Comparison of ENCODE assay signal across 2 cellular contexts in the genomic region with DNA sequence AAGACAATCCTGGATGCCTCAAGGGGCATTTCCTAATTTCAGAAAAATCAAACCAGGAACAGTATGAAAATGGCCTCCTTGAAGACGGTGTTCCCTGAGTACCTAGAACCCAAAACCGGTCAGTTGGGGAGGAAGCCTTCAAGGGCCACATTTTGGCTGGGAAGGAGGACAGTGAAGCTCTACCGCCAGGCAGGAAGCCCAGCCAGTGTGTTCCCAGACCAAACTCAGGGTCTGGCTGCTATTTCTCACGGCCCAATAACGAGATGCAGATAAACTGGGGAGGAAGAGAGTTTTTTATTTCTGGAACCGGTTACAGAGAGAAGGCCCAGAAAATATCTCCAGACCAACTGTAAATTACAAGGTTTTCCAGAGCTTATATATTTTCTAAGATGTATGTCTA.
TF ChIP-seq lines count a peak whose summit lies in the region.

No MANE protein-coding gene starts in this region.

TF ChIP-seq in HepG2, 621 proteins besides CTCF, POLR2A, EP300 and RAD21 (continued from another document):
- TF ChIP-seq ZBTB2 (CRISPR knock-in tag; IDR thresholded peaks at IDR 0.05; ENCODE audit: low read depth): no peak
- no peak for TF ChIP-seq ZNF275 (CRISPR knock-in tag; IDR thresholded peaks at IDR 0.05; ENCODE audit: borderline replicate concordance)
- TF ChIP-seq STAT6 (CRISPR knock-in tag; IDR thresholded peaks at IDR 0.05; ENCODE audit: borderline replicate concordance): no peak
- no peak for TF ChIP-seq RARG (CRISPR knock-in tag; IDR thresholded peaks at IDR 0.05; ENCODE audit: low read depth)
- TF ChIP-seq, protein P1, sequence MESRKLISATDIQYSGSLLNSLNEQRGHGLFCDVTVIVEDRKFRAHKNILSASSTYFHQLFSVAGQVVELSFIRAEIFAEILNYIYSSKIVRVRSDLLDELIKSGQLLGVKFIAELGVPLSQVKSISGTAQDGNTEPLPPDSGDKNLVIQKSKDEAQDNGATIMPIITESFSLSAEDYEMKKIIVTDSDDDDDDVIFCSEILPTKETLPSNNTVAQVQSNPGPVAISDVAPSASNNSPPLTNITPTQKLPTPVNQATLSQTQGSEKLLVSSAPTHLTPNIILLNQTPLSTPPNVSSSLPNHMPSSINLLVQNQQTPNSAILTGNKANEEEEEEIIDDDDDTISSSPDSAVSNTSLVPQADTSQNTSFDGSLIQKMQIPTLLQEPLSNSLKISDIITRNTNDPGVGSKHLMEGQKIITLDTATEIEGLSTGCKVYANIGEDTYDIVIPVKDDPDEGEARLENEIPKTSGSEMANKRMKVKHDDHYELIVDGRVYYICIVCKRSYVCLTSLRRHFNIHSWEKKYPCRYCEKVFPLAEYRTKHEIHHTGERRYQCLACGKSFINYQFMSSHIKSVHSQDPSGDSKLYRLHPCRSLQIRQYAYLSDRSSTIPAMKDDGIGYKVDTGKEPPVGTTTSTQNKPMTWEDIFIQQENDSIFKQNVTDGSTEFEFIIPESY (CRISPR knock-in tag; IDR thresholded peaks at IDR 0.05): no peak

TF ChIP-seq in WTC11, 78 proteins besides CTCF, POLR2A, EP300 and RAD21 (continued from another document):
- no peak for TF ChIP-seq CREB1 (CRISPR knock-in tag; IDR thresholded peaks at IDR 0.05)
- TF ChIP-seq SMAD4 (CRISPR knock-in tag; IDR thresholded peaks at IDR 0.05): no peak
- TF ChIP-seq HMGXB4 (CRISPR knock-in tag; IDR thresholded peaks at IDR 0.05): no peak
- TF ChIP-seq, protein P2, sequence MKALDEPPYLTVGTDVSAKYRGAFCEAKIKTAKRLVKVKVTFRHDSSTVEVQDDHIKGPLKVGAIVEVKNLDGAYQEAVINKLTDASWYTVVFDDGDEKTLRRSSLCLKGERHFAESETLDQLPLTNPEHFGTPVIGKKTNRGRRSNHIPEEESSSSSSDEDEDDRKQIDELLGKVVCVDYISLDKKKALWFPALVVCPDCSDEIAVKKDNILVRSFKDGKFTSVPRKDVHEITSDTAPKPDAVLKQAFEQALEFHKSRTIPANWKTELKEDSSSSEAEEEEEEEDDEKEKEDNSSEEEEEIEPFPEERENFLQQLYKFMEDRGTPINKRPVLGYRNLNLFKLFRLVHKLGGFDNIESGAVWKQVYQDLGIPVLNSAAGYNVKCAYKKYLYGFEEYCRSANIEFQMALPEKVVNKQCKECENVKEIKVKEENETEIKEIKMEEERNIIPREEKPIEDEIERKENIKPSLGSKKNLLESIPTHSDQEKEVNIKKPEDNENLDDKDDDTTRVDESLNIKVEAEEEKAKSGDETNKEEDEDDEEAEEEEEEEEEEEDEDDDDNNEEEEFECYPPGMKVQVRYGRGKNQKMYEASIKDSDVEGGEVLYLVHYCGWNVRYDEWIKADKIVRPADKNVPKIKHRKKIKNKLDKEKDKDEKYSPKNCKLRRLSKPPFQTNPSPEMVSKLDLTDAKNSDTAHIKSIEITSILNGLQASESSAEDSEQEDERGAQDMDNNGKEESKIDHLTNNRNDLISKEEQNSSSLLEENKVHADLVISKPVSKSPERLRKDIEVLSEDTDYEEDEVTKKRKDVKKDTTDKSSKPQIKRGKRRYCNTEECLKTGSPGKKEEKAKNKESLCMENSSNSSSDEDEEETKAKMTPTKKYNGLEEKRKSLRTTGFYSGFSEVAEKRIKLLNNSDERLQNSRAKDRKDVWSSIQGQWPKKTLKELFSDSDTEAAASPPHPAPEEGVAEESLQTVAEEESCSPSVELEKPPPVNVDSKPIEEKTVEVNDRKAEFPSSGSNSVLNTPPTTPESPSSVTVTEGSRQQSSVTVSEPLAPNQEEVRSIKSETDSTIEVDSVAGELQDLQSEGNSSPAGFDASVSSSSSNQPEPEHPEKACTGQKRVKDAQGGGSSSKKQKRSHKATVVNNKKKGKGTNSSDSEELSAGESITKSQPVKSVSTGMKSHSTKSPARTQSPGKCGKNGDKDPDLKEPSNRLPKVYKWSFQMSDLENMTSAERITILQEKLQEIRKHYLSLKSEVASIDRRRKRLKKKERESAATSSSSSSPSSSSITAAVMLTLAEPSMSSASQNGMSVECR (CRISPR knock-in tag; IDR thresholded peaks at IDR 0.05; ENCODE audit: borderline replicate concordance): no peak
- TF ChIP-seq ZNF512 (CRISPR knock-in tag; IDR thresholded peaks at IDR 0.05; ENCODE audit: borderline replicate concordance): no peak
- TF ChIP-seq NFYB (CRISPR knock-in tag; conservative IDR thresholded peaks at IDR 0.05; ENCODE audit: low read depth): no peak
- TF ChIP-seq KAT7 (CRISPR knock-in tag; IDR thresholded peaks at IDR 0.05; ENCODE audit: borderline replicate concordance): no peak
- no peak for TF ChIP-seq ZBTB21 (CRISPR knock-in tag; IDR thresholded peaks at IDR 0.05; ENCODE audit: borderline replicate concordance)
- TF ChIP-seq ZNF416 (CRISPR knock-in tag; IDR thresholded peaks at IDR 0.05): no peak
- no peak for TF ChIP-seq E2F1 (CRISPR knock-in tag; IDR thresholded peaks at IDR 0.05)
- no peak for TF ChIP-seq PRRX2 (CRISPR knock-in tag; IDR thresholded peaks at IDR 0.05)
- TF ChIP-seq STAT6 (CRISPR knock-in tag; conservative IDR thresholded peaks at IDR 0.05; ENCODE audit: low read depth): no peak
- TF ChIP-seq FOXP1 (CRISPR knock-in tag; IDR thresholded peaks at IDR 0.05; ENCODE audit: borderline replicate concordance): no peak
- TF ChIP-seq NFATC4 (CRISPR knock-in tag; IDR thresholded peaks at IDR 0.05): no peak
TF ChIP-seq in WTC11: peak in this region for 0.
